Comparison of ENCODE assay signal across 20 cellular contexts in genomic region chr3:126464494-126464893, GRCh38. TPM values are rescaled to one million over a fixed set of nuclear protein-coding genes. Genes with fewer than 3 reads are reported as not detected.
DNase-seq lines count a peak whose midpoint lies in the region; ATAC-seq and TF ChIP-seq lines count a peak whose summit lies in the region.
"Had no signal": no experiment of that assay in that cellular context is flagged by ENCODE, and none has a peak within 500 bp of the region (broad histone marks: within the 10 kb centered on the region; RNA-seq: fewer than 3 reads in every experiment).

No MANE protein-coding gene starts in this region.

- POLR2A ChIA-PET in OCI-LY7 (lab: Charles Lee), result no interaction called here

- CTCF ChIA-PET in OCI-LY7 (lab: Charles Lee; ENCODE audit: unreplicated experiment), result no interaction called here

- H3K9me2 ChIP-seq in OCI-LY7 (ENCODE audit: insufficient read depth, low read length), result no peaks in the 10 kb centered on the region

- no peak overlapping the region for H2AFZ ChIP-seq in OCI-LY7 (ENCODE audit: low read length)

- DNase-seq in CD1c-positive myeloid dendritic cell (ENCODE audit: extremely low spot score) (peak; percentile 64), HL-60 (ENCODE audit: low read depth in 1 of 2, low spot score in 1 of 2) (peak; percentile 37 to 58), T-helper 17 cell (no peak), naive B cell (no peak), OCI-LY7 (ENCODE audit: low spot score) (no peak), epidermal melanocyte (ENCODE audit: insufficient read length, low spot score) (no peak), AG08395 (ENCODE audit: low spot score) (no peak)
- DNase-seq: activated CD4-positive, alpha-beta T cell treated with anti-CD3 and anti-CD28 coated beads, Interleukin-2, amount 10 ng/mL, durations not matched to agents 7 days and 5 days; activated naive CD8-positive, alpha-beta T cell treated with anti-CD3 and anti-CD28 coated beads, Interleukin-2, amount 10 ng/mL, durations not matched to agents 7 days and 5 days; NCI-H2227 treated with DMSO at 0.1 percent for 48 hours; SHP77 treated with DMSO at 0.1 percent for 48 hours; stimulated activated naive CD4-positive, alpha-beta T cell; T1000; transverse colon had no signal

- peaks cover 96% of the 10 kb centered on the region for H3K36me3 ChIP-seq in OCI-LY7 (ENCODE audit: insufficient read depth, low read length)

- TF ChIP-seq CTCF in HL-60 (IDR thresholded peaks at IDR 0.05; ENCODE audit: insufficient read depth, low read length), result no peak
- TF ChIP-seq CTCF in OCI-LY7 (conservative IDR thresholded peaks at IDR 0.05; ENCODE audit: low read length), result no peak

- H4K20me1 ChIP-seq in OCI-LY7 (ENCODE audit: insufficient read depth, low read length), result no peaks in the 10 kb centered on the region

- BruUV-seq in OCI-LY7 (replicated peaks; lab: Mats Ljungman, UMichigan), result no TSS peak

- no peaks in the 10 kb centered on the region for H3K9me3 Mint-ChIP-seq in naive B cell
- H3K9me3 Mint-ChIP-seq: activated CD4-positive, alpha-beta T cell treated with anti-CD3 and anti-CD28 coated beads, Interleukin-2, amount 10 ng/mL, durations not matched to agents 7 days and 5 days; activated naive CD8-positive, alpha-beta T cell treated with anti-CD3 and anti-CD28 coated beads, Interleukin-2, amount 10 ng/mL, durations not matched to agents 7 days and 5 days; nephron had no signal

- H3K4me3 ChIP-seq in HL-60 (replicated peaks; ENCODE audit: insufficient read depth, low read length), result no peak overlapping the region
- H3K4me3 ChIP-seq in OCI-LY7 (ENCODE audit: low read depth, low read length, poor library complexity, severe bottlenecking), result no peak overlapping the region
- H3K4me3 ChIP-seq: transverse colon had no signal

- no peak for ATAC-seq in T-helper 17 cell
- peak; percentile 56 to 67 for ATAC-seq in naive B cell (ENCODE audit: low read depth in 2 of 2)
- no peak for ATAC-seq in GM21526 (IDR thresholded peaks at IDR 0.05; ENCODE audit: low FRiP score, unreplicated experiment)
- ATAC-seq: esophagus mucosa had no signal

- H3K79me2 ChIP-seq in OCI-LY7 (ENCODE audit: insufficient read depth, low read depth, low read length), result no peaks in the 10 kb centered on the region

- H3K27ac ChIP-seq in HL-60 (replicated peaks) (no peak overlapping the region), OCI-LY7 (ENCODE audit: low read depth, low read length, poor library complexity, severe bottlenecking) (no peak overlapping the region)
- H3K27ac ChIP-seq: transverse colon had no signal

- H3K4me1 Mint-ChIP-seq in T-helper 17 cell (peaks cover 34% of the 10 kb centered on the region), naive B cell (peaks cover 10 to 28% (median 16%) of the 10 kb centered on the region in 3 donors)

- H3K36me3 Mint-ChIP-seq in T-helper 17 cell (ENCODE audit: low read depth) (peaks cover 14% of the 10 kb centered on the region), naive B cell (peaks cover 14 to 22% of the 10 kb centered on the region in 2 donors)

- H3K4me2 ChIP-seq in OCI-LY7 (ENCODE audit: low read length), result no peak overlapping the region

- H3K27me3 ChIP-seq in HL-60 (ENCODE audit: insufficient read depth, poor library complexity, severe bottlenecking), result no peaks in the 10 kb centered on the region
- H3K27me3 ChIP-seq: transverse colon had no signal

- H3K4me1 ChIP-seq in OCI-LY7 (ENCODE audit: insufficient read depth, low read length, poor library complexity, severe bottlenecking), result no peaks in the 10 kb centered on the region
- H3K4me1 ChIP-seq: transverse colon had no signal

- intact Hi-C loops in OCI-LY7 (cut with micrococcal nuclease; ENCODE audit: unreplicated experiment), result no loop called here

- no peaks in the 10 kb centered on the region for H3K27me3 Mint-ChIP-seq in T-helper 17 cell
- H3K27me3 Mint-ChIP-seq in naive B cell, result no peaks in the 10 kb centered on the region
- H3K27me3 Mint-ChIP-seq: activated CD4-positive, alpha-beta T cell treated with anti-CD3 and anti-CD28 coated beads, Interleukin-2, amount 10 ng/mL, durations not matched to agents 7 days and 5 days; activated naive CD8-positive, alpha-beta T cell treated with anti-CD3 and anti-CD28 coated beads, Interleukin-2, amount 10 ng/mL, durations not matched to agents 7 days and 5 days had no signal

- peak overlapping the region; percentile 43 for H3K27ac Mint-ChIP-seq in T-helper 17 cell
- H3K27ac Mint-ChIP-seq in naive B cell, result peak overlapping the region in 1 of 6 donors; percentile 12
- H3K27ac Mint-ChIP-seq: activated naive CD8-positive, alpha-beta T cell treated with anti-CD3 and anti-CD28 coated beads, Interleukin-2, amount 10 ng/mL, durations not matched to agents 7 days and 5 days; nephron had no signal

- H3K9me3 ChIP-seq in T-helper 17 cell (ENCODE audit: control insufficient read depth, low read length, poor library complexity, severe bottlenecking) (no peaks in the 10 kb centered on the region), OCI-LY7 (ENCODE audit: low read length) (no peaks in the 10 kb centered on the region)
- H3K9me3 ChIP-seq: transverse colon had no signal

- H3K4me3 Mint-ChIP-seq in T-helper 17 cell (no peak overlapping the region), naive B cell (no peak overlapping the region)
- H3K4me3 Mint-ChIP-seq: activated CD4-positive, alpha-beta T cell treated with anti-CD3 and anti-CD28 coated beads, Interleukin-2, amount 10 ng/mL, durations not matched to agents 7 days and 5 days; activated naive CD8-positive, alpha-beta T cell treated with anti-CD3 and anti-CD28 coated beads, Interleukin-2, amount 10 ng/mL, durations not matched to agents 7 days and 5 days; nephron had no signal

RNA-seq across cellular contexts. Expression of gene ZXDC, which starts 11.2 kb away (rescaled TPM):
- total RNA-seq in T-helper 17 cell (10 to 100 TPM; 57.2 to 59.0 TPM), OCI-LY7 (2022) (32.2 and 38.6 TPM in 2 replicates)
- 10 to 100 TPM; 11.9 to 26.9 (median 16.2) TPM for polyA plus RNA-seq in naive B cell (ENCODE audit: low read depth in 6 of 6)
- total RNA-seq in OCI-LY7 (2014; rRNA removed; shearing (Covaris generic)), result 26.6 and 34.9 TPM in 2 replicates

RNA-seq across cellular contexts. Expression of gene UROC1, which starts 53.1 kb away (rescaled TPM):
- total RNA-seq in T-helper 17 cell (not detected), OCI-LY7 (2022) (not detected in 2 replicates)
- not detected for polyA plus RNA-seq in naive B cell (ENCODE audit: low read depth in 6 of 6)
- 0.09 TPM in 1 of 2 replicates, not detected in the other for total RNA-seq in OCI-LY7 (2014; rRNA removed; shearing (Covaris generic))
- total RNA-seq: activated CD4-positive, alpha-beta T cell treated with anti-CD3 and anti-CD28 coated beads, Interleukin-2, amount 10 ng/mL, durations not matched to agents 7 days and 5 days; activated naive CD8-positive, alpha-beta T cell treated with anti-CD3 and anti-CD28 coated beads, Interleukin-2, amount 10 ng/mL, durations not matched to agents 7 days and 5 days; dermis microvascular lymphatic vessel endothelial cell; esophagus mucosa; lung microvascular endothelial cell; pulmonary artery endothelial cell; transverse colon had no signal

RNA-seq across cellular contexts. Expression of gene CHST13, which starts 59.5 kb away (rescaled TPM):
- under 1 TPM; 0.15 to 0.18 TPM for total RNA-seq in T-helper 17 cell
- under 1 TPM in 2 of 6 donors, not detected in 4; 0.16 to 0.53 TPM for polyA plus RNA-seq in naive B cell (ENCODE audit: low read depth in 6 of 6)
- not detected in 2 replicates for total RNA-seq in OCI-LY7 (2014; rRNA removed; shearing (Covaris generic))
- total RNA-seq in OCI-LY7 (2022), result not detected in 2 replicates
- total RNA-seq: activated CD4-positive, alpha-beta T cell treated with anti-CD3 and anti-CD28 coated beads, Interleukin-2, amount 10 ng/mL, durations not matched to agents 7 days and 5 days; dermis microvascular lymphatic vessel endothelial cell; esophagus mucosa; lung microvascular endothelial cell; pulmonary artery endothelial cell had no signal

Comparison
In these comparisons a context has a peak if more than half of its experiments do, and no peak if none do; other contexts are left out.
1. DNase-seq: peak in CD1c-positive myeloid dendritic cell (single experiment) and HL-60 (2 of 2); none in T-helper 17 cell (0 of 3), naive B cell (single experiment), OCI-LY7 (single experiment), epidermal melanocyte (single experiment) and AG08395 (single experiment).
2. ATAC-seq: peak in naive B cell (2 of 2); none in T-helper 17 cell (single experiment) and GM21526 (single experiment).